Comparison of ENCODE assay signal across 17 cellular contexts in genomic region chr5:194603-195209, GRCh38. TPM values are rescaled to one million over a fixed set of nuclear protein-coding genes. Genes with fewer than 3 reads are reported as not detected.
"Had no signal": no experiment of that assay in that cellular context is flagged by ENCODE, and none has a peak within 500 bp of the region (broad histone marks: within the 10 kb centered on the region; RNA-seq: fewer than 3 reads in every experiment).

No MANE protein-coding gene starts in this region.

- H3K27me3 ChIP-seq: tibial artery, vagina had no signal

- ATAC-seq: lower lobe of right lung; stimulated activated naive B cell treated with anti-CD40 and anti-IgM and Interleukin-4, amounts not matched to agents 10 μg/mL and 1 μg/mL and 100 μg/mL, for 72 hours had no signal

- H3K4me3 ChIP-seq: lower lobe of right lung, tibial artery, vagina had no signal

- H3K36me3 ChIP-seq: lower lobe of right lung, vagina had no signal

- H3K27ac ChIP-seq: lower lobe of right lung, tibial artery, vagina had no signal

- H3K4me1 ChIP-seq: lower lobe of right lung had no signal

- DNase-seq: activated CD4-positive, CD25-positive, alpha-beta regulatory T cell treated with anti-CD3 and anti-CD28 coated beads, Interleukin-2, amount 50 U/mL, for 72 hours; activated naive CD4-positive, alpha-beta T cell treated with anti-CD3 and anti-CD28 coated beads, Interleukin-2, amount 50 U/mL, for 16 hours; erythroblast; kidney glomerular epithelial cell; lower lobe of right lung; nephron progenitor cell; stimulated activated CD4-positive, alpha-beta T cell treated with anti-CD3 and anti-CD28 coated beads, Interleukin-15, amount 100 ng/mL, for 24 hours; stimulated activated CD4-positive, alpha-beta T cell treated with anti-CD3 and anti-CD28 coated beads, Interleukin-4, amount 100 ng/mL, for 1 hour; stimulated activated naive B cell treated with anti-CD40 and anti-IgM and Interleukin-4, amounts not matched to agents 10 μg/mL and 1 μg/mL and 100 μg/mL, for 72 hours; T-helper 1 cell; T1000 had no signal

- H3K9me3 ChIP-seq: lower lobe of right lung, tibial artery, vagina had no signal

RNA-seq across cellular contexts. Expression of gene LRRC14B, which starts 3.4 kb away (rescaled TPM):
- total RNA-seq: activated CD8-positive, alpha-beta memory T cell treated with anti-CD3 and anti-CD28 coated beads for 36 hours; lower lobe of right lung; osteocyte; subcutaneous adipose tissue; vagina had no signal
- polyA plus RNA-seq: adipose tissue had no signal
